Comparison of ENCODE assay signal across 8 cellular contexts in the genomic region with DNA sequence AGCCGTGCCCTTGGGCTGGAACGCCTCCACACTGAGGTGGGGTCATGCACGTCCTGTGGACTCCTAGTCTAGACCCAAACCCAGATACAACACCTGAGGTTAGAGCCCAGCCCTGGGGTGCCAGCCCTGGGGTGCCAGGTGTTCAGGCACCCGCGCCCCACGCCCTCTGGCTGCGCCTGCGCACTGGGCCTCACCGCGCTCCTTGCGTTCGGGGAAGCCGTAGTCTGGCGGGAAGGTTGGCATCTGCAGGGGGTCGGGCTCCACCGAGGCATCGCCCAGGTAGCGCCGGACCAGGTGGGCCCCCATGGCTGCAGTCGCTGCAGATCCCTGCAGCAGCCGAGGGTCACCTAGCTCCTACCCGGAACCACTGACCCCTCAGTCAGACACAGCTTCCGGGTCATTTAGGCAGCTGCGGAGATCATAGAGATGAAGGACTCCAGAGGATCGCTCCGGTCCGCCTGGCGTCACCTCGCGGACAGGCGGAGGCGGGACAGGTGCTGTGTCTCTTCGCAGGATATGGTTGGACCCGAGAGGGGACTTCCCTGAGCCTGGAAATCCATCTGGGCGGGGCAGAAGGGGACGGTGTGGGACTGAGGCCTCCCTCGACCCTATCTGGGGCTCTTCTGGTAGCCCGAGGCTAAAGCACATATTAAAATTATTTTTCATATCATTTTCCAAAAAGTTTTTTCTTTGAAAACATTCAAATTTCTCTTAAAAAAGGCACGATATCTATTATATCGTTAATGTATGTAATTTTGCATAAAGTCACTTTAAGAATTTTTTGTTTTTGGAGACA. TPM values are rescaled to one million over a fixed set of nuclear protein-coding genes. Genes with fewer than 3 reads are reported as not detected.
DNase-seq lines count a peak whose midpoint lies in the region; ATAC-seq and TF ChIP-seq lines count a peak whose summit lies in the region.

NDUFB7 (minus strand) TSS at position 372 of the 796 bp plus-strand sequence; CDS start at position 306, 66 bp downstream.

- H3K27me3 Mint-ChIP-seq in activated naive CD8-positive, alpha-beta T cell treated with anti-CD3 and anti-CD28 coated beads for 36 hours: no peaks in the 10 kb centered on the region

- TF ChIP-seq EP300 in ovary (IDR thresholded peaks at IDR 0.05): no peak

- H3K27ac ChIP-seq in ovary: no peak within 1 kb of the TSS
- peak within 1 kb of the TSS; percentile 60 to 69 (median 63) for H3K27ac ChIP-seq in thyroid gland

- intact Hi-C loops in head of caudate nucleus (cut with DNase I): loop anchor here (5.0 to 10.0 kb wide), 2 partner anchors 120 to 313 kb away; partner anchors contain the start of genes OR7A17 and ZNF333
- intact Hi-C loops in ovary (cut with DNase I): no loop called here
- intact Hi-C loops in thyroid gland (cut with DNase I): loop anchor here (10.0 kb wide), 1 partner anchor 313 kb away; the partner anchor contains the start of gene OR7A17

- TF ChIP-seq CTCF in GM12864 (IDR thresholded peaks at IDR 0.05; ENCODE audit: low read depth, low read length, missing control alignments): peak; percentile 88
- peak; percentile 14 to 77 (median 56) for TF ChIP-seq CTCF in ovary (IDR thresholded peaks at IDR 0.05)
- TF ChIP-seq CTCF in thyroid gland (IDR thresholded peaks at IDR 0.05): peak; percentile 33 to 92 (median 64)

- H3K4me1 Mint-ChIP-seq in activated naive CD8-positive, alpha-beta T cell treated with anti-CD3 and anti-CD28 coated beads for 36 hours: peaks cover 26% of the 10 kb centered on the region

- H3K36me3 ChIP-seq in ovary: no peaks in the 10 kb centered on the region
- no peaks in the 10 kb centered on the region for H3K36me3 ChIP-seq in thyroid gland

- peaks cover 9% of the 10 kb centered on the region for H3K36me3 Mint-ChIP-seq in activated naive CD8-positive, alpha-beta T cell treated with anti-CD3 and anti-CD28 coated beads for 36 hours

- DNase-seq in GM12864 (ENCODE audit: low read depth): peak; percentile 89
- peak; percentile 94 for DNase-seq in NCI-H1105 (lab: John Stamatoyannopoulos, UW)
- DNase-seq in SKM-1 treated with dmso at 0.1 percent for 144 hours (lab: John Stamatoyannopoulos, UW; ENCODE audit: unreplicated experiment): peak; percentile 95
- peak; percentile 95 for DNase-seq in activated naive CD8-positive, alpha-beta T cell treated with anti-CD3 and anti-CD28 coated beads for 36 hours
- DNase-seq in head of caudate nucleus: peak; percentile 90 to 98 (median 95)
- DNase-seq in ovary: peak; percentile 81 to 88 (median 84)
- DNase-seq in thyroid gland: peak; percentile 91 to 92

- no peaks in the 10 kb centered on the region for H3K9me3 Mint-ChIP-seq in activated naive CD8-positive, alpha-beta T cell treated with anti-CD3 and anti-CD28 coated beads for 36 hours

- H3K4me3 Mint-ChIP-seq in activated naive CD8-positive, alpha-beta T cell treated with anti-CD3 and anti-CD28 coated beads for 36 hours: peak within 1 kb of the TSS; percentile 98

- H3K27ac Mint-ChIP-seq in activated naive CD8-positive, alpha-beta T cell treated with anti-CD3 and anti-CD28 coated beads for 36 hours: peak within 1 kb of the TSS; percentile 91

- peak within 1 kb of the TSS; percentile 90 for H3K4me3 ChIP-seq in GM12864 (ENCODE audit: low read depth, low read length)
- peak within 1 kb of the TSS; percentile 100 for H3K4me3 ChIP-seq in ovary
- H3K4me3 ChIP-seq in thyroid gland (replicated peaks in 1 of 3): peak within 1 kb of the TSS; percentile 78 to 93 (median 84)

- peak; percentile 82 for ATAC-seq in HG02642 (IDR thresholded peaks at IDR 0.05; ENCODE audit: poor library complexity, unreplicated experiment)

- WGBS in ovary, 3 donors: 2 to 3% (median 2%) methylated on average over 39 to 40 of the region's 40 CpGs
- 5 to 8% methylated on average over 13 to 19 of the region's 40 CpGs for WGBS in thyroid gland, 2 donors

- H3K4me1 ChIP-seq in ovary (ENCODE audit: insufficient read depth) (peaks cover 10% of the 10 kb centered on the region), thyroid gland (peaks cover 16 to 19% of the 10 kb centered on the region in 2 donors)

- no peaks in the 10 kb centered on the region for H3K9me3 ChIP-seq in ovary
- H3K9me3 ChIP-seq in thyroid gland: no peaks in the 10 kb centered on the region

- H3K27me3 ChIP-seq in ovary (no peaks in the 10 kb centered on the region), thyroid gland (no peaks in the 10 kb centered on the region)

- TF ChIP-seq POLR2A in ovary (IDR thresholded peaks at IDR 0.05): no peak
- TF ChIP-seq POLR2A in thyroid gland (IDR thresholded peaks at IDR 0.05): peak in 1 of 2 donors; percentile 57

RNA-seq across cellular contexts. Expression of gene NDUFB7, which starts in this region (rescaled TPM):
- total RNA-seq in activated naive CD8-positive, alpha-beta T cell treated with anti-CD3 and anti-CD28 coated beads for 36 hours: 100 to 1,000 TPM; 128 to 129 TPM
- 100 to 1,000 TPM in 6 of 7 donors, 10 to 100 TPM in 1; 86.9 to 429 (median 143) TPM for total RNA-seq in ovary
- polyA plus RNA-seq in ovary: 100 to 1,000 TPM in 1 of 2 donors, not detected in 1; 317 TPM
- total RNA-seq in thyroid gland: 100 to 1,000 TPM; 208 to 584 (median 422) TPM

Comparison
In these comparisons a context has a peak if more than half of its experiments do, and no peak if none do; other contexts are left out.
1. H3K27ac ChIP-seq: peak in thyroid gland (3 of 3); none in ovary (0 of 2).
2. intact Hi-C loops: an anchor here in head of caudate nucleus (5.0 to 10.0 kb wide) and thyroid gland (10.0 kb wide); none called in ovary.
3. Peak in every context shown above with its lines, with median percentiles within 50 percentile points of each other: DNase-seq, H3K4me3 ChIP-seq and CTCF ChIP-seq.